Comparison of ENCODE assay signal across 1 cellular context in the genomic region with DNA sequence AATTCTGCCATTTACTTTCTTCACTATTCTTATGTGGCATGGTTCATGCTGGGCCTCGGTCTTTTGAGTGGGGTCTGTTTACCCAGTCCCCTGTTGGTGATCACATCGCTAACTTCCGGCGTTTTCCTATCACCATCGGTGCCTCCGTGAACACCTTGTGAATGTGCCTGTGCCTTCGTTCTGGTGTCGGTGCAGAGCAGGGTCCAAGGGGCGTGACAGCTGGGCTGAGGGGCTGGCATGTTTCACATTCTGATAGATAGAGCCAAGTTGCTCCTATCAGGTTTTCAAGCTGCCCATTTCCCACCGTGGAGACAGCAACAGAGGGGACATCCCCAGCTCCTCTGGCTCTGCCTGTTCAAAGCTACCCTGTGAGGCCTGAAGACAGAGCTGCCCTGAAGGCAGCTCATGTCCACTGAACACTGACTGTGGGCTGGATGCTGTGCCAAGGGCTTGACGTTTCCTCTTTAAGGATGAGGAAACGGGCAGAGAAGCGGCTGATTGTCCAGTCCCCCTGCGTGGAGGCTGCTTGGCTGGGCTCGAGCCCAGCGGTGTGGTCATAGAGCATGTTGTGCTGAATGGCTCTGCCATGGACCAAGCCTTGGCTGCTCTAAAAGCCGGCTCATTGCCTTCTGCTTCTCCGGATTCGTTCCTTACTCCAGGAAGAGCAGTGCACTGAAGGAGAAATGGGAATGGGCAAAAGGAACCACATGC.
A peak's percentile ranks its signal among the peaks of the same experiment; 100 is the strongest.
TF ChIP-seq lines count a peak whose summit lies in the region.

No MANE protein-coding gene starts in this region.

TF ChIP-seq in liver, 16 proteins besides CTCF, POLR2A, EP300 and RAD21:
- TF ChIP-seq YY1 (IDR thresholded peaks at IDR 0.05) = peak; percentile 13
- peak in 1 of 2 donors; percentile 10 for TF ChIP-seq RXRA (IDR thresholded peaks at IDR 0.05)
- no peak for TF ChIP-seq FOXA1 (IDR thresholded peaks at IDR 0.05)
- peak in 1 of 2 donors; percentile 2 for TF ChIP-seq HNF4A (conservative IDR thresholded peaks at IDR 0.05)
- peak; percentile 42 for TF ChIP-seq MAX (IDR thresholded peaks at IDR 0.05)
- TF ChIP-seq TAF1 (conservative IDR thresholded peaks at IDR 0.05) = no peak
- TF ChIP-seq NR2F2 (IDR thresholded peaks at IDR 0.05) = no peak
- no peak for TF ChIP-seq EGR1 (IDR thresholded peaks at IDR 0.05; ENCODE audit: low read depth in 2 of 2)
TF ChIP-seq in liver: peak in this region for 4.
